ENCODE assay signal across 10 cellular contexts in the genomic region with DNA sequence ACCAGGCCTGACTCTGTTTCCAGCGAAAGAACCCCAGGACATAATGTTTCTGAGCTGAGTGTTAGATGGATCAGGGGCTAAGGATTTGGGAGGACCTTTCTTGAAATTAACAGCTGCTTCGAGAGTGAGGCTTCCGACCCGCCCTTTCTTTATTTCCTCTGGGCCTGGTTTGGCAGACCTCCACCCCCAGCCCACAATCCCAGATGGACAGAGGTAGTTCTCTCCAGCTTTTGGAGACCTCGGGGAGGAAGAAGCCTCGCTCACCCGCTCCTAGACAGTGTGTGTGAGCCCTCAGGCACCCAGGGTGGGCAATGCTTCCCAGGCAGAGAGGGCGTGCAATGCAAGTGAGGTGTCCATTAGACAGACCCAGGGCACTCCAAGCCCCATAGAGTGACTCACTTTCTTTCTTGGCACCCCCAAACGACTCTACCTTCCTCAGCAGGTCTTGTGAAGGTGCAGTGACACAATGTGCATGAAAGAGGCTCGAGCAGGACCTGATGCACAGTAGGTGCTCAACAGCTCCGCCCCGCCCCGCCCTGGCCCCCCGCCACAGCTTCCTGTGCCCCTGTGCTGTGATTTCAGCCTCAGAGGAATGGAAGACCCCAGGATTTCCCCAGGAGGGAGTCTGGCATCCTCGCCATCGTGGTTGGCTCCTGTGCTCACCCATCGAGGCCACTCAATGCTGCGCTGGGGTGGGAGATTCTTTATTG. TPM values are rescaled to one million over a fixed set of nuclear protein-coding genes. Genes with fewer than 3 reads are reported as not detected.
DNase-seq lines count a peak whose midpoint lies in the region; ATAC-seq and TF ChIP-seq lines count a peak whose summit lies in the region.
"Had no signal": no experiment of that assay in that cellular context is flagged by ENCODE, and none has a peak within 500 bp of the region (broad histone marks: within the 10 kb centered on the region; RNA-seq: fewer than 3 reads in every experiment).

No MANE protein-coding gene starts in this region.

- H3K79me2 ChIP-seq in osteoblast (ENCODE audit: insufficient read depth, low read length) = no peaks in the 10 kb centered on the region

- H3K9ac ChIP-seq in HUES48 (ENCODE audit: low read depth, low read length) = no peak overlapping the region

- H3K27ac ChIP-seq in C4-2B (peak overlapping the region; percentile 79), HUES48 (ENCODE audit: low read depth, low read length) (peak overlapping the region; percentile 77), dorsolateral prefrontal cortex (peak overlapping the region in 57 of 59 donors; percentile 51 to 99 (median 98)), osteoblast (ENCODE audit: low read depth, low read length) (no peak overlapping the region)
- H3K27ac ChIP-seq: coronary artery had no signal

- DNase-seq in dorsolateral prefrontal cortex = no peak
- DNase-seq in osteoblast (ENCODE audit: insufficient read length, low spot score, missing footprints) = peak; percentile 44
- no peak for DNase-seq in CD1c-positive myeloid dendritic cell (ENCODE audit: extremely low spot score)
- DNase-seq: Caco-2 had no signal

- no peaks in the 10 kb centered on the region for H4K20me1 ChIP-seq in osteoblast (ENCODE audit: insufficient read depth, low read length)

- no peak overlapping the region for H2AFZ ChIP-seq in osteoblast (ENCODE audit: low read length)

- no peak for ATAC-seq in GM19455 (IDR thresholded peaks at IDR 0.05; ENCODE audit: unreplicated experiment)
- no peak for ATAC-seq in HG02798 (IDR thresholded peaks at IDR 0.05; ENCODE audit: poor library complexity, unreplicated experiment)
- ATAC-seq in HG03108 (IDR thresholded peaks at IDR 0.05; ENCODE audit: unreplicated experiment) = no peak

- H3K36me3 ChIP-seq in HUES48 (ENCODE audit: control insufficient read depth, insufficient read depth, low read length) (no peaks in the 10 kb centered on the region), osteoblast (ENCODE audit: insufficient read depth, low read length) (no peaks in the 10 kb centered on the region)

- no peak for TF ChIP-seq CTCF in C4-2B (conservative IDR thresholded peaks at IDR 0.05)
- no peak for TF ChIP-seq CTCF in dorsolateral prefrontal cortex (IDR thresholded peaks at IDR 0.05 in 54 of 56, conservative IDR thresholded peaks at IDR 0.05 in 2 of 56; ENCODE audit: low read depth in 1 of 56, partially characterized antibody in 56 of 56)
- TF ChIP-seq CTCF in osteoblast (IDR thresholded peaks at IDR 0.05; ENCODE audit: extremely low read depth, low read depth, low read length) = no peak

- H3K4me1 ChIP-seq in HUES48 (ENCODE audit: control insufficient read depth, insufficient read depth, low read length) (peaks cover 41% of the 10 kb centered on the region), osteoblast (ENCODE audit: insufficient read depth, low read length) (peaks cover 9% of the 10 kb centered on the region)

- intact Hi-C loops in dorsolateral prefrontal cortex (cut with DNase I) = no loop called here

- H3K4me2 ChIP-seq in osteoblast (ENCODE audit: insufficient read depth, low read length) = no peak overlapping the region

- no peak overlapping the region for H3K4me3 ChIP-seq in HUES48 (ENCODE audit: low read depth, low read length)
- no peak overlapping the region for H3K4me3 ChIP-seq in dorsolateral prefrontal cortex
- H3K4me3 ChIP-seq in osteoblast (ENCODE audit: insufficient read depth, low read length) = no peak overlapping the region
- H3K4me3 ChIP-seq: coronary artery had no signal

- H3K27me3 ChIP-seq in HUES48 (ENCODE audit: control insufficient read depth, insufficient read depth, low read length) (no peaks in the 10 kb centered on the region), dorsolateral prefrontal cortex (no peaks in the 10 kb centered on the region), osteoblast (ENCODE audit: insufficient read depth, low read length) (no peaks in the 10 kb centered on the region)

- H3K9me3 ChIP-seq in HUES48 (ENCODE audit: control insufficient read depth, insufficient read depth, low read length) (no peaks in the 10 kb centered on the region), osteoblast (ENCODE audit: low read depth, low read length) (no peaks in the 10 kb centered on the region)
- H3K9me3 ChIP-seq: Caco-2 had no signal

RNA-seq across cellular contexts. Expression of a gene that starts 50.7 kb away (rescaled TPM):
- total RNA-seq in dorsolateral prefrontal cortex (10 to 100 TPM; 41.0 to 97.0 (median 58.6) TPM), osteoblast (18.8 and 21.5 TPM in 2 replicates)
